In the genomic region with DNA sequence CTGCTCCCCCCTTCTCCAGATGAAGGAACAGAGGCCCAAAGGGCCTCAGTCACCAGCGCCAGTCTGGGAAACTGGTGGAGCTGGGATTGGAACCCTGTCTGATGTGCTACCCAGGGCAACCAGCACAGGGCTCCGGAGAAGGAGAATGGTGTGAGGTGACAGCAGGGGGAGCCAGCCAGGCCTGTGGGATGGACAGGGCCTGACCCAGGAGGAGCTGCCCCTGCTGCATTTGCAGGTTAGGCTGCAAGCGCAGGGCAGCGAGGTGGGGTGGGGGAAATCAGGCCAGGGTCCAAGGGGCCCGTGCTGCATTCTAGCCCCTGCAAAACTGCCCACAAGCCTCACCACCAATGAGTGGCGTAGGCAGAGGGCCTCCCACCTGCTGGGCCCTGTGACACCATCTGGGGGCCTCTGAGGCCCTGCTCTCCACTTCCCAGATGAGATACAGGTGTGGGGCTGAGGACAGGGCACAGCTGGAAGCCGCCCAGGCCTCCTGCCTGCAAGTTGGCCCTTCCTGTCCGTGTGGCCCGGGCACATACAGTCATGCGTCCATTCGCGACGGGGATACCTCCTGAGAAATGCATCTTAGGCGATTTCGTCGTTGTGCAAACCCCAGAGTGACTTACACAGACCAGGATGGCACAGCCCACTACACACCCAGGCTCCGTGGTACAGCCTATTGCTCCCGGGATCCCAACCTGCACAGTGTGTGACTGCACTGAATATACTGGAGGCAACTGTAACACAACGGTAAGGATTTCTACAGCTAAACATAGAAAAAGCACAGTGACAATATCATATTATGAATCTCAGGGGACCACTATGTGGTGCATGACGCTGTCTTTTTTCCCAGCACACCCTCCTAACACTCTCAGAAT, we compare ENCODE assay signal across 7 cellular contexts. TPM values are rescaled to one million over a fixed set of nuclear protein-coding genes. Genes with fewer than 3 reads are reported as not detected.
DNase-seq lines count a peak whose midpoint lies in the region; ATAC-seq and TF ChIP-seq lines count a peak whose summit lies in the region.

No MANE protein-coding gene starts in this region.

- DNase-seq in OCI-M1 (lab: John Stamatoyannopoulos, UW) (peak; percentile 14), endothelial cell (ENCODE audit: low spot score) (peak; percentile 57), retinal pigment epithelial cell (ENCODE audit: low read depth) (no peak), NCI-H2227 treated with DMSO at 0.1 percent for 48 hours (lab: John Stamatoyannopoulos, UW) (no peak)

- H3K27me3 Mint-ChIP-seq in endothelial cell (ENCODE audit: unreplicated experiment) = peaks cover 10% of the 10 kb centered on the region

- H3K36me3 Mint-ChIP-seq in endothelial cell (ENCODE audit: low read depth, unreplicated experiment) = no peaks in the 10 kb centered on the region

- peak; percentile 18 for ATAC-seq in GM19452 (IDR thresholded peaks at IDR 0.05; ENCODE audit: unreplicated experiment)
- ATAC-seq in GM18517 (IDR thresholded peaks at IDR 0.05; ENCODE audit: unreplicated experiment) = no peak
- no peak for ATAC-seq in esophagus mucosa

- H3K9me3 Mint-ChIP-seq in endothelial cell (ENCODE audit: unreplicated experiment) = no peaks in the 10 kb centered on the region

- TF ChIP-seq CTCF in endothelial cell (IDR thresholded peaks at IDR 0.05; ENCODE audit: unreplicated experiment) (no peak), retinal pigment epithelial cell (conservative IDR thresholded peaks at IDR 0.05; ENCODE audit: low read depth, low read length) (peak; percentile 22)

- no peak overlapping the region for H3K4me3 Mint-ChIP-seq in endothelial cell (ENCODE audit: unreplicated experiment)

- H3K4me1 Mint-ChIP-seq in endothelial cell (ENCODE audit: unreplicated experiment) = no peaks in the 10 kb centered on the region

- no peak overlapping the region for H3K4me3 ChIP-seq in retinal pigment epithelial cell (ENCODE audit: low read length)

- H3K27ac Mint-ChIP-seq in endothelial cell (ENCODE audit: unreplicated experiment) = no peak overlapping the region

RNA-seq across cellular contexts. Expression of gene RASGEF1A, which starts 45.2 kb away (rescaled TPM):
- total RNA-seq in endothelial cell (ENCODE audit: unreplicated experiment) (1.3 TPM), esophagus mucosa (1.00 TPM)

Comparison
In these comparisons a context has a peak if more than half of its experiments do, and no peak if none do; other contexts are left out.
1. DNase-seq: peak in OCI-M1 (single experiment) and endothelial cell (single experiment); none in retinal pigment epithelial cell (single experiment) and NCI-H2227 treated with DMSO at 0.1 percent for 48 hours (single experiment).